16 cellular contexts compared by ENCODE assay signal in genomic region chr1:100461222-100461621, GRCh38.
DNase-seq lines count a peak whose midpoint lies in the region; ATAC-seq and TF ChIP-seq lines count a peak whose summit lies in the region.
"Had no signal": no experiment of that assay in that cellular context is flagged by ENCODE, and none has a peak within 500 bp of the region (broad histone marks: within the 10 kb centered on the region; RNA-seq: fewer than 3 reads in every experiment).

No MANE protein-coding gene starts in this region.

- no peak overlapping the region for H3K9ac ChIP-seq in skeletal muscle tissue (ENCODE audit: low read depth in 1 of 3, low read length in 3 of 3)

- TF ChIP-seq CTCF in left ventricle myocardium inferior (IDR thresholded peaks at IDR 0.05; ENCODE audit: borderline replicate concordance) (no peak), foreskin keratinocyte (conservative IDR thresholded peaks at IDR 0.05) (no peak)

- H3K36me3 ChIP-seq in left ventricle myocardium inferior: no peaks in the 10 kb centered on the region
- H3K36me3 ChIP-seq in skeletal muscle tissue (ENCODE audit: control insufficient read depth in 3 of 3, insufficient read depth in 3 of 3, low read length in 3 of 3): no peaks in the 10 kb centered on the region
- H3K36me3 ChIP-seq in MG63: no peaks in the 10 kb centered on the region
- H3K36me3 ChIP-seq: transverse colon had no signal

- no peaks in the 10 kb centered on the region for H3K27me3 ChIP-seq in left ventricle myocardium inferior (ENCODE audit: low read depth)
- H3K27me3 ChIP-seq in skeletal muscle tissue (ENCODE audit: control insufficient read depth in 3 of 3, insufficient read depth in 3 of 3, low read length in 3 of 3): no peaks in the 10 kb centered on the region
- H3K27me3 ChIP-seq in foreskin keratinocyte: no peaks in the 10 kb centered on the region
- H3K27me3 ChIP-seq in MG63: peaks cover 2% of the 10 kb centered on the region
- H3K27me3 ChIP-seq: transverse colon had no signal

- intact Hi-C loops in left ventricle myocardium inferior (cut with micrococcal nuclease): no loop called here

- ATAC-seq in foreskin keratinocyte: no peak
- ATAC-seq: activated CD4-positive, CD25-positive, alpha-beta regulatory T cell treated with anti-CD3 and anti-CD28 coated beads, Interleukin-2, amount 50 U/mL, for 24 hours; naive thymus-derived CD8-positive, alpha-beta T cell had no signal

- H3K4me3 ChIP-seq in left ventricle myocardium inferior (no peak overlapping the region), skeletal muscle tissue (ENCODE audit: low read length in 3 of 3) (no peak overlapping the region), MG63 (no peak overlapping the region)
- H3K4me3 ChIP-seq: transverse colon had no signal

- DNase-seq in DMS 273 (lab: John Stamatoyannopoulos, UW; ENCODE audit: unreplicated experiment): peak; percentile 8
- no peak for DNase-seq in DMS 273 treated with DMSO at 0.1 percent for 48 hours (lab: John Stamatoyannopoulos, UW)
- DNase-seq in NCI-H69 (lab: John Stamatoyannopoulos, UW): peak; percentile 85
- DNase-seq in left ventricle myocardium inferior: peak; percentile 30
- DNase-seq in foreskin keratinocyte: no peak
- DNase-seq in RPMI8226: no peak
- DNase-seq in MG63: no peak
- DNase-seq: activated naive CD4-positive, alpha-beta T cell treated with anti-CD3 and anti-CD28 coated beads, Interleukin-2, amount 50 U/mL, for 16 hours; naive thymus-derived CD8-positive, alpha-beta T cell; NCI-H1048; NCI-H510A treated with DMSO at 0.1 percent for 48 hours; stimulated activated CD4-positive, alpha-beta T cell treated with anti-CD3 and anti-CD28 coated beads, Interleukin-4, amount 100 ng/mL, for 1 hour; transverse colon had no signal

- H3K4me1 ChIP-seq in left ventricle myocardium inferior (peaks cover 7% of the 10 kb centered on the region), skeletal muscle tissue (ENCODE audit: control insufficient read depth in 3 of 3, insufficient read depth in 3 of 3, low read length in 3 of 3) (peaks cover 4 to 8% (median 6%) of the 10 kb centered on the region in 3 donors), foreskin keratinocyte (no peaks in the 10 kb centered on the region)

- no peaks in the 10 kb centered on the region for H3K9me3 ChIP-seq in left ventricle myocardium inferior (replicated peaks)
- no peaks in the 10 kb centered on the region for H3K9me3 ChIP-seq in skeletal muscle tissue (ENCODE audit: control insufficient read depth in 3 of 3, low read length in 3 of 3)
- no peaks in the 10 kb centered on the region for H3K9me3 ChIP-seq in MG63
- H3K9me3 ChIP-seq: transverse colon had no signal

- no peak overlapping the region for H3K27ac ChIP-seq in left ventricle myocardium inferior (replicated peaks)
- H3K27ac ChIP-seq in skeletal muscle tissue (ENCODE audit: low read depth, low read length): peak overlapping the region; percentile 8
- no peak overlapping the region for H3K27ac ChIP-seq in foreskin keratinocyte
- H3K27ac ChIP-seq: 22Rv1, transverse colon had no signal

Comparison
In these comparisons a context has a peak if more than half of its experiments do, and no peak if none do; other contexts are left out.
1. DNase-seq: peak in DMS 273 (single experiment), NCI-H69 (single experiment) and left ventricle myocardium inferior (single experiment); none in DMS 273 treated with DMSO at 0.1 percent for 48 hours (single experiment), foreskin keratinocyte (0 of 2), RPMI8226 (single experiment) and MG63 (single experiment).